In the genomic region with DNA sequence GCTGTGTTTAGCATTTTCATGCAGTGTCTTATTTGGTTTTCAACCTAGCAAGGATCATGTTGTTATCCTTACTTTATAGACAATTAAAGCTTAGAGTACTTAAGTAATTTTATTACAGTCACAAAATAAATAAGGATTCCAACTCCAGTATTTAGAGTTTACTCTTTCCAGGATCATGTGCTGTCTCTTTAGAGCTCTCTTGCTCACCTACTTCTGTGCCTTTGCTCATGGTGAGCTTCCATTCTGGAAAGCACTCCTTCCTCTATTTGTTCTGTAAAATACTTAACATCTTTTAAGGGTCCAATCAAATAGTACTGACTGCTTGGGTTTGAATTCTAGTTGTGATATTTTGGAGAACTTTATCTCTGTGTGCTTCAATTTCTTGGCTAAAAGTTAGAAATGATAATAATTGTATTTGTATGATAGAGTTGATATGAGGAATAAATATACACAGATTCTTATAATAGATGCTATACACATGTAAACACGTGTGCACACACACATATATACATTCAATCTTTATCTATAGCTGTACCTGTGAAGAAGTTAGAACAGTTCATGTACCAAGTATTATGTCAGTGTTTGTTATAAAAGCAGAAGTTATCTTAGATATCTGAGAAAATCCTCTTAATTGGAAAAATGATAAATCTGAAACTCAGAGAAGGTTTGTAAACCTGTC, we compare ENCODE assay signal across 15 cellular contexts. TPM values are rescaled to one million over a fixed set of nuclear protein-coding genes. Genes with fewer than 3 reads are reported as not detected.
DNase-seq lines count a peak whose midpoint lies in the region; TF ChIP-seq lines count a peak whose summit lies in the region.
"Had no signal": no experiment of that assay in that cellular context is flagged by ENCODE, and none has a peak within 500 bp of the region (broad histone marks: within the 10 kb centered on the region; RNA-seq: fewer than 3 reads in every experiment).

No MANE protein-coding gene starts in this region.

- POLR2A ChIA-PET in activated CD4-positive, alpha-beta memory T cell treated with anti-CD3 and anti-CD28 coated beads for 36 hours (lab: Charles Lee): no interaction called here

- CTCF ChIA-PET in activated CD4-positive, alpha-beta memory T cell treated with anti-CD3 and anti-CD28 coated beads for 36 hours (lab: Charles Lee): no interaction called here

- peaks cover 2% of the 10 kb centered on the region for H3K27me3 Mint-ChIP-seq in neural progenitor cell (ENCODE audit: insufficient read depth, low read depth)
- H3K27me3 Mint-ChIP-seq in activated CD4-positive, alpha-beta memory T cell treated with anti-CD3 and anti-CD28 coated beads for 36 hours: no peaks in the 10 kb centered on the region
- H3K27me3 Mint-ChIP-seq: CD8-positive, alpha-beta memory T cell had no signal

- peak; percentile 10 for DNase-seq in NCI-H748 (lab: John Stamatoyannopoulos, UW; ENCODE audit: unreplicated experiment)
- DNase-seq in NCI-H748 treated with DMSO at 0.1 percent for 48 hours (lab: John Stamatoyannopoulos, UW): no peak
- peak in 1 of 2 experiments; percentile 24 for DNase-seq in SJCRH30
- no peak for DNase-seq in neural progenitor cell (ENCODE audit: low spot score)
- DNase-seq in activated CD4-positive, alpha-beta memory T cell treated with anti-CD3 and anti-CD28 coated beads for 36 hours: no peak
- no peak for DNase-seq in NCI-H1436 (lab: John Stamatoyannopoulos, UW)
- no peak for DNase-seq in SW 1271 (lab: John Stamatoyannopoulos, UW)
- DNase-seq: CD8-positive, alpha-beta memory T cell; NCI-H1436 treated with DMSO at 0.1 percent for 48 hours had no signal

- peaks cover 9% of the 10 kb centered on the region for H3K9me3 Mint-ChIP-seq in neural progenitor cell
- H3K9me3 Mint-ChIP-seq in activated CD4-positive, alpha-beta memory T cell treated with anti-CD3 and anti-CD28 coated beads for 36 hours: peaks cover 3% of the 10 kb centered on the region

- H3K36me3 ChIP-seq in HUES64 (ENCODE audit: insufficient read depth, low read length) (no peaks in the 10 kb centered on the region), SJCRH30 (peaks cover 8% of the 10 kb centered on the region; the same call in 1 of the 2 replicates), neural progenitor cell (no peaks in the 10 kb centered on the region)
- H3K36me3 ChIP-seq: BLaER1 treated with 17β-estradiol and CSF1 and Interleukin-3, amounts not matched to agents 10 nM and 100 nM had no signal

- H3K27ac ChIP-seq in HUES64 (ENCODE audit: low read depth, low read length) (no peak overlapping the region), SJCRH30 (peak overlapping the region; percentile 93), neural progenitor cell (no peak overlapping the region)
- H3K27ac ChIP-seq: BLaER1 treated with 17β-estradiol and CSF1 and Interleukin-3, amounts not matched to agents 10 nM and 100 nM; SK-N-MC had no signal

- H3F3A ChIP-seq in neural progenitor cell (ENCODE audit: low read depth): no peaks in the 10 kb centered on the region

- no peak overlapping the region for H3K9ac ChIP-seq in HUES64 (ENCODE audit: low read depth, low read length)
- H3K9ac ChIP-seq in neural progenitor cell: no peak overlapping the region
- H3K9ac ChIP-seq: BLaER1 treated with 17β-estradiol and CSF1 and Interleukin-3, amounts not matched to agents 10 nM and 100 nM had no signal

- WGBS in HUES64: no CpG with 5 or more reads among the region's 1 CpG

- H3K36me3 Mint-ChIP-seq in neural progenitor cell: peaks cover 2% of the 10 kb centered on the region
- H3K36me3 Mint-ChIP-seq in activated CD4-positive, alpha-beta memory T cell treated with anti-CD3 and anti-CD28 coated beads for 36 hours: no peaks in the 10 kb centered on the region
- H3K36me3 Mint-ChIP-seq: CD8-positive, alpha-beta memory T cell had no signal

- TF ChIP-seq CTCF in neural progenitor cell (IDR thresholded peaks at IDR 0.05): no peak

- H3K27ac Mint-ChIP-seq in neural progenitor cell: no peak overlapping the region
- no peak overlapping the region for H3K27ac Mint-ChIP-seq in activated CD4-positive, alpha-beta memory T cell treated with anti-CD3 and anti-CD28 coated beads for 36 hours
- H3K27ac Mint-ChIP-seq: CD8-positive, alpha-beta memory T cell had no signal

- intact Hi-C loops in activated CD4-positive, alpha-beta memory T cell treated with anti-CD3 and anti-CD28 coated beads for 36 hours (cut with micrococcal nuclease): no loop called here

- peak overlapping the region; percentile 18 for H2AFZ ChIP-seq in neural progenitor cell (replicated peaks)

- H3K4me3 ChIP-seq in HUES64 (ENCODE audit: low read length) (peak overlapping the region; percentile 28), SJCRH30 (peak overlapping the region; percentile 87), neural progenitor cell (peak overlapping the region; percentile 28)
- H3K4me3 ChIP-seq: BLaER1 treated with 17β-estradiol and CSF1 and Interleukin-3, amounts not matched to agents 10 nM and 100 nM; SK-N-MC had no signal

- H3K9me3 ChIP-seq in HUES64 (ENCODE audit: insufficient read depth, low read depth, low read length): no peaks in the 10 kb centered on the region
- peaks cover 6% of the 10 kb centered on the region for H3K9me3 ChIP-seq in SJCRH30 (replicated peaks)
- H3K9me3 ChIP-seq in neural progenitor cell (ENCODE audit: low read depth): no peaks in the 10 kb centered on the region
- H3K9me3 ChIP-seq: BLaER1 treated with 17β-estradiol and CSF1 and Interleukin-3, amounts not matched to agents 10 nM and 100 nM had no signal

- no peaks in the 10 kb centered on the region for H4K20me1 ChIP-seq in neural progenitor cell (ENCODE audit: low read depth)
- H4K20me1 ChIP-seq: BLaER1 treated with 17β-estradiol and CSF1 and Interleukin-3, amounts not matched to agents 10 nM and 100 nM had no signal

- peak overlapping the region; percentile 16 for H3K4me2 ChIP-seq in neural progenitor cell
- H3K4me2 ChIP-seq: BLaER1 treated with 17β-estradiol and CSF1 and Interleukin-3, amounts not matched to agents 10 nM and 100 nM had no signal

- H3K79me2 ChIP-seq in neural progenitor cell (ENCODE audit: low read depth): no peaks in the 10 kb centered on the region

- H3K4me1 ChIP-seq in HUES64 (ENCODE audit: insufficient read depth, low read length) (no peaks in the 10 kb centered on the region), SJCRH30 (0 out of 2 replicates have a peak, but pooled peaks cover 2% of the 10 kb centered on the region), neural progenitor cell (no peaks in the 10 kb centered on the region)
- H3K4me1 ChIP-seq: BLaER1 treated with 17β-estradiol and CSF1 and Interleukin-3, amounts not matched to agents 10 nM and 100 nM had no signal

- H3K27me3 ChIP-seq in HUES64 (ENCODE audit: insufficient read depth, low read length): no peaks in the 10 kb centered on the region
- no peaks in the 10 kb centered on the region for H3K27me3 ChIP-seq in SJCRH30
- no peaks in the 10 kb centered on the region for H3K27me3 ChIP-seq in neural progenitor cell
- H3K27me3 ChIP-seq: BLaER1 treated with 17β-estradiol and CSF1 and Interleukin-3, amounts not matched to agents 10 nM and 100 nM had no signal

- H3K4me3 Mint-ChIP-seq in neural progenitor cell: no peak overlapping the region
- no peak overlapping the region for H3K4me3 Mint-ChIP-seq in activated CD4-positive, alpha-beta memory T cell treated with anti-CD3 and anti-CD28 coated beads for 36 hours
- H3K4me3 Mint-ChIP-seq: CD8-positive, alpha-beta memory T cell had no signal

- H3K4me1 Mint-ChIP-seq in neural progenitor cell: peaks cover 2% of the 10 kb centered on the region
- no peaks in the 10 kb centered on the region for H3K4me1 Mint-ChIP-seq in activated CD4-positive, alpha-beta memory T cell treated with anti-CD3 and anti-CD28 coated beads for 36 hours (ENCODE audit: low read depth)
- H3K4me1 Mint-ChIP-seq: CD8-positive, alpha-beta memory T cell had no signal

RNA-seq across cellular contexts. Expression of gene CALCR, which starts 18.2 kb away (rescaled TPM):
- polyA plus RNA-seq in HUES64 (2013, experiment 1 of 2): 1.0 TPM
- polyA plus RNA-seq in HUES64 (2013, experiment 2 of 2): 1.6 TPM
- 1.3 and 1.9 TPM in 2 replicates for total RNA-seq in SJCRH30 (2014; rRNA removed; shearing (Covaris generic))
- total RNA-seq in neural progenitor cell (ENCODE audit: low replicate concordance): 0.22 TPM in 1 of 2 replicates, not detected in the other
- total RNA-seq in activated CD4-positive, alpha-beta memory T cell treated with anti-CD3 and anti-CD28 coated beads for 36 hours: not detected
- total RNA-seq: CD8-positive, alpha-beta memory T cell; Daoy; HT1080; T-helper 1 cell treated with Interleukin-12 subunit alpha and Interleukin-12 subunit beta and Interleukin-4 antibody, amounts not matched to agents 30 ng/mL and 1 ng/mL, for 36 hours had no signal
- polyA plus RNA-seq: CD8-positive, alpha-beta memory T cell had no signal

Comparison
In these comparisons a context has a peak if more than half of its experiments do, and no peak if none do; other contexts are left out.
1. H3K4me3 ChIP-seq: peak in every context shown above with its lines; median percentile 87 in SJCRH30; 28 in HUES64; 28 in neural progenitor cell.